In the genomic region with DNA sequence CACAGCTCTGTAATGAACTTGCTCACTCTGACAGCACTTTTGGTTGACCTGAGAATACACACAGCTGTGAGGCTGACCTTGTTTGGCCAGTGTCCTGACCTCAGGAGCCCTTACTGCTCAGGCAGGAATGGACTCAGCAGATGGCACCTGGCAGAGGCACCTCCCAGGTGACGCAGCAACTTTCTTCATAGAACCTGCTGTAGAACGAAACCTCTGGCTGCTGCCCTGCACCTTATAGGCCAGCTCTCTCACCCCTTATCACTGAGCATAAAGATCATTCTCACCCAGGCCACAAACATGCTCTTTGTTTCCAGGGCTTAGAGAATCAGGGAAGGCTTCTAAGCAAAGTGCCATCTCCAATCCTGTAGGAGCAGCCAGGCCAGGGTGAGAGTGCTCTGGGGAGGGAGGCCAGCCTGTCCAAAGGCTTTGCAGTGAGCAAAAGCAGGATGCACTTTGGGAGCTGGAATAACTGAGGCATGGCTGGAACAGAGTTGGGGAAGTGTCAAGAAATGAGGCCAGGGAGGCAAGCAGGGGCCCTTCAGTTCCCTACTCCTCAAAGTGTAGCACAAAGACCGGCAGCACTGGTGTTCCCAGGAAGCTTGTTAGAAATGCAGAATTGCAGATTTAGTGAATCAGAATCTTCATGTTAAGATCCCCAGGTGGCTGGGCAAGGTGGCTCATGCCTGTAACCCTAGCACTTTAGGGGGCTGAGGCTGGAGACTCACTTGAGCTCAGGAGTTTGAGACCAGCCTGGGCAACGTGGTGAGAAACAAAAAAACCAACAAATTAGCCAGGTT, we compare ENCODE assay signal across 10 cellular contexts. TPM values are rescaled to one million over a fixed set of nuclear protein-coding genes. Genes with fewer than 3 reads are reported as not detected.
DNase-seq lines count a peak whose midpoint lies in the region; ATAC-seq, FAIRE-seq and TF ChIP-seq lines count a peak whose summit lies in the region.
"Had no signal": no experiment of that assay in that cellular context is flagged by ENCODE, and none has a peak within 500 bp of the region (broad histone marks: within the 10 kb centered on the region; RNA-seq: fewer than 3 reads in every experiment).

No MANE protein-coding gene starts in this region.

- H3K9ac ChIP-seq in adipocyte (ENCODE audit: low read length) (peak overlapping the region; percentile 87), keratinocyte (ENCODE audit: control insufficient read depth, extremely low read depth, insufficient read depth, low read length) (no peak overlapping the region)

- peak overlapping the region; percentile 2 for H3K4me3 ChIP-seq in adipocyte (ENCODE audit: low read length)
- H3K4me3 ChIP-seq in keratinocyte (ENCODE audit: control insufficient read depth in 2 of 3, extremely low read depth in 1 of 3, insufficient read depth in 2 of 3, low read depth in 1 of 3, low read length in 3 of 3) = no peak overlapping the region
- H3K4me3 ChIP-seq in skin epidermis = no peak overlapping the region

- H3K9me3 ChIP-seq in adipocyte (ENCODE audit: control insufficient read depth, low read length) (no peaks in the 10 kb centered on the region), keratinocyte (ENCODE audit: control insufficient read depth, low read depth, low read length) (no peaks in the 10 kb centered on the region)

- H3K36me3 ChIP-seq in adipocyte (ENCODE audit: control insufficient read depth, insufficient read depth, low read length, severe bottlenecking) = peaks cover 6% of the 10 kb centered on the region
- no peaks in the 10 kb centered on the region for H3K36me3 ChIP-seq in keratinocyte (ENCODE audit: control insufficient read depth in 2 of 2, extremely low read depth in 1 of 2, insufficient read depth in 2 of 2, low read length in 2 of 2)

- no peaks in the 10 kb centered on the region for H4K20me1 ChIP-seq in keratinocyte (ENCODE audit: control insufficient read depth, extremely low read depth, insufficient read depth, low read length)

- H3K27me3 ChIP-seq in adipocyte (replicated peaks; ENCODE audit: control insufficient read depth, insufficient read depth, low read length) (no peaks in the 10 kb centered on the region), keratinocyte (ENCODE audit: control insufficient read depth, extremely low read depth, insufficient read depth, low read length) (no peaks in the 10 kb centered on the region)

- no peak overlapping the region for H2AFZ ChIP-seq in keratinocyte (ENCODE audit: control insufficient read depth, low read length)

- H3K79me2 ChIP-seq in keratinocyte (ENCODE audit: control insufficient read depth, insufficient read depth, low read length) = no peaks in the 10 kb centered on the region

- dilution Hi-C loops in keratinocyte (cut with MboI; ENCODE audit: extremely low pct_ligation_motif_present, low sequenced_read_pairs) = no loop called here

- peaks cover 37% of the 10 kb centered on the region for H3K4me1 ChIP-seq in adipocyte (ENCODE audit: control insufficient read depth, insufficient read depth, low read length)
- H3K4me1 ChIP-seq in keratinocyte (ENCODE audit: control insufficient read depth, extremely low read depth, insufficient read depth, low read length) = peaks cover 35% of the 10 kb centered on the region

- TF ChIP-seq CTCF in keratinocyte (optimal IDR thresholded peaks at IDR 0.05 in 1 of 3, IDR thresholded peaks at IDR 0.05 in 1 of 3, conservative IDR thresholded peaks at IDR 0.05 in 1 of 3; ENCODE audit: extremely low read depth in 1 of 3, insufficient read depth in 2 of 3, low read length in 3 of 3) = no peak

- H3K9me1 ChIP-seq in keratinocyte (ENCODE audit: control insufficient read depth, extremely low read depth, insufficient read depth, low read length) = no peaks in the 10 kb centered on the region

- DNase-seq in adipocyte (ENCODE audit: low read depth) = no peak
- no peak for DNase-seq in keratinocyte (ENCODE audit: low read depth, low spot score)
- no peak for DNase-seq in posterior cingulate gyrus
- no peak for DNase-seq in NCI-H526 (lab: John Stamatoyannopoulos, UW)
- DNase-seq in HuH-7.5 (ENCODE audit: low spot score) = no peak
- no peak for DNase-seq in NCI-H1694 treated with DMSO at 0.1 percent for 48 hours (lab: John Stamatoyannopoulos, UW)
- DNase-seq: NCI-H748 treated with DMSO at 0.1 percent for 48 hours had no signal

- FAIRE-seq in keratinocyte (lab: Jason Lieb, UNC) = peak; percentile 66
- FAIRE-seq: G401.6 had no signal

- peak; percentile 40 for ATAC-seq in GM19463 (IDR thresholded peaks at IDR 0.05; ENCODE audit: unreplicated experiment)

- intact Hi-C loops in posterior cingulate gyrus (cut with DNase I) = loop anchor here (2.0 to 10.0 kb wide), 4 partner anchors 60 to 348 kb away; no protein-coding TSS in a partner anchor

- H3K27ac ChIP-seq in keratinocyte (ENCODE audit: control insufficient read depth, insufficient read depth, low read length) (peak overlapping the region; percentile 48), skin epidermis (peak overlapping the region in 20 of 21 experiments; percentile 39 to 86 (median 74))

- peak overlapping the region; percentile 39 for H3K4me2 ChIP-seq in keratinocyte (ENCODE audit: control insufficient read depth, extremely low read depth, insufficient read depth, low read depth, low read length)

RNA-seq across cellular contexts. Expression of a gene that starts 13.3 kb away (rescaled TPM):
- polyA plus RNA-seq in keratinocyte = 3.3 to 12.5 TPM (median 7.9 TPM) in 3 replicates
- polyA plus RNA-seq in keratinocyte (2011; ENCODE audit: low read depth) = 5.9 TPM
- polyA plus RNA-seq in keratinocyte (2011; cell fraction: cytosol; rRNA removed) = 2.7 and 5.8 TPM in 2 replicates
- polyA plus RNA-seq in keratinocyte (2011; cell fraction: nucleus; rRNA removed) = 3.9 and 4.7 TPM in 2 replicates
- 5.3 and 8.5 TPM in 2 replicates for polyA plus RNA-seq in keratinocyte (2012; ENCODE audit: low replicate concordance)
- 0.85 to 7.4 TPM in 2 of 3 replicates, not detected in the other for polyA minus RNA-seq in keratinocyte
- 1.2 TPM for polyA minus RNA-seq in keratinocyte (2011; cell fraction: cytosol; rRNA and poly(A)+ RNA removed)
- polyA minus RNA-seq in keratinocyte (2011; cell fraction: nucleus; rRNA and poly(A)+ RNA removed) = 2.4 and 3.4 TPM in 2 replicates
